In genomic region chr3:144692488-144692887, GRCh38 we compare ENCODE assay signal across 26 cellular contexts.
"Had no signal": no experiment of that assay in that cellular context is flagged by ENCODE, and none has a peak within 500 bp of the region (broad histone marks: within the 10 kb centered on the region; RNA-seq: fewer than 3 reads in every experiment).

No MANE protein-coding gene starts in this region.

- H3K27ac Mint-ChIP-seq: IgD-negative memory B cell; T-cell; T-helper 1 cell treated with Interleukin-12 subunit alpha and Interleukin-12 subunit beta and Interleukin-4 antibody, amounts not matched to agents 30 μg/mL and 1 μg/mL, for 36 hours had no signal

- H3K4me1 ChIP-seq: SJSA1 had no signal

- H3K9me3 Mint-ChIP-seq: T-helper 1 cell treated with Interleukin-12 subunit alpha and Interleukin-12 subunit beta and Interleukin-4 antibody, amounts not matched to agents 30 μg/mL and 1 μg/mL, for 36 hours had no signal

- H3K9me3 ChIP-seq: SJSA1, SK-N-SH had no signal

- DNase-seq: Kasumi-1, MM.1S, NCI-H1092 treated with DMSO at 0.1 percent for 48 hours, NCI-H1436, NCI-H187 treated with DMSO at 0.1 percent for 48 hours, NCI-H2029 treated with DMSO at 0.1 percent for 48 hours, NCI-H2171 treated with DMSO at 0.1 percent for 48 hours, NCI-H345, NCI-H446 treated with DMSO at 0.1 percent for 48 hours, NCI-H510A treated with DMSO at 0.1 percent for 48 hours, NCI-H69, NCI-H774, PC-3, SIG-M5, SK-N-SH, SW 1271, T-cell had no signal

- H3K4me3 Mint-ChIP-seq: IgD-negative memory B cell; T-cell; T-helper 1 cell treated with Interleukin-12 subunit alpha and Interleukin-12 subunit beta and Interleukin-4 antibody, amounts not matched to agents 30 μg/mL and 1 μg/mL, for 36 hours had no signal

- H3K4me2 ChIP-seq: KMS-11, SK-N-SH had no signal

- FAIRE-seq: HTR-8/SVneo, K562 had no signal

- H3K4me3 ChIP-seq: K562, SJSA1 had no signal

- H3K27me3 ChIP-seq: SJSA1 had no signal

- H3K36me3 ChIP-seq: SJSA1 had no signal

- H3K9ac ChIP-seq: KMS-11, SK-N-SH had no signal

- H3K4me1 Mint-ChIP-seq: IgD-negative memory B cell, T-cell had no signal

- H3K27me3 Mint-ChIP-seq: IgD-negative memory B cell, T-cell had no signal

- ATAC-seq: K562, Panc1, PC-3, Right ventricle myocardium inferior, T-cell had no signal

- H3K36me3 Mint-ChIP-seq: IgD-negative memory B cell, T-cell had no signal

- H3K27ac ChIP-seq: HL-60, KMS-11, SJSA1 had no signal
